8 cellular contexts compared by ENCODE assay signal in the genomic region with DNA sequence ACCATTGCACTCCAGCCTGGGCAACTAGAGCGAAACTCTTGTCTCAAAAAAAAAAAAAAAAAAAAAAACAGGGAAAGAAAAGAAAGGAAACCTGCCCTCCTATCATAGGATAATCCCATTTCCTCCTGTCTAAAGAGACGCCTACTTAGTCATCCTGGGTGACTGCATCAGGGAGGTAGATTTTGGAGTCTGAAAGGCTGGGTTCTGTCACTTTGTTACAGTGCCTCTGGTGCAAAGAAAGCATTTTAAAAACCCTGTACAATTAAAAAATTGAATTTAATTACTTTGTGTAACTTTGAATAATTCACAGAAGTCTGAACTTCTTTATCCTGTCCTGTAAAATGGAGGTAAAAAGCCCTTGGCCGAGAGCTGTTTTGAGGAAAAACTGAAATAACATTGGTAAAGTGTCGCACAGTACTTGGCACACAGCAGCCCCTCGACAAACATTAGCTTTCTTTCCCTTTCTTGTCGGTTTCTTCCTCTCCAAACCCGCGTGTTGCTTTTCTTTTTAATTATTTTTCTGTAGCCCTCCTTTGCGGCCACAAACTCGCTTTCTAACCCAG.
A peak's percentile ranks its signal among the peaks of the same experiment; 100 is the strongest.
DNase-seq lines count a peak whose midpoint lies in the region; ATAC-seq and TF ChIP-seq lines count a peak whose summit lies in the region.

No MANE protein-coding gene starts in this region.

- H3K4me3 Mint-ChIP-seq in activated naive CD8-positive, alpha-beta T cell = peak overlapping the region; percentile 98

- H3K27ac ChIP-seq in iPS-20b (ENCODE audit: low read length) (no peak overlapping the region), substantia nigra (ENCODE audit: low read depth, low read length, poor library complexity, severe bottlenecking) (peak overlapping the region; percentile 8)

- H3K27me3 Mint-ChIP-seq in activated naive CD8-positive, alpha-beta T cell = no peaks in the 10 kb centered on the region

- H3K9me3 Mint-ChIP-seq in activated naive CD8-positive, alpha-beta T cell (ENCODE audit: low read depth) = no peaks in the 10 kb centered on the region

- no peaks in the 10 kb centered on the region; the same call in 1 of the 2 replicates for H3K4me1 ChIP-seq in iPS-20b (ENCODE audit: insufficient read depth, low read length)

- H3K9ac ChIP-seq in iPS-20b (ENCODE audit: low read depth, low read length) = peak overlapping the region; percentile 10; the same call in 1 of the 2 replicates

- no peaks in the 10 kb centered on the region for H3K9me3 ChIP-seq in iPS-20b (ENCODE audit: insufficient read depth, low read depth, low read length)

- H3K4me3 ChIP-seq in AG09309 (ENCODE audit: control insufficient read depth, low read depth, low read length) (peak overlapping the region; percentile 68), iPS-20b (ENCODE audit: low read length) (peak overlapping the region; percentile 92)

- no peak for TF ChIP-seq CTCF in AG09309 (IDR thresholded peaks at IDR 0.05; ENCODE audit: control insufficient read depth, insufficient read depth, low read depth, low read length, missing control alignments)

- ATAC-seq in HG03342 (IDR thresholded peaks at IDR 0.05; ENCODE audit: unreplicated experiment) (peak; percentile 2), GM21381 (IDR thresholded peaks at IDR 0.05; ENCODE audit: unreplicated experiment) (no peak), GM18907 (IDR thresholded peaks at IDR 0.05; ENCODE audit: unreplicated experiment) (no peak)

- H3K36me3 ChIP-seq in iPS-20b (ENCODE audit: insufficient read depth, low read depth, low read length) = no peaks in the 10 kb centered on the region

- H3K27ac Mint-ChIP-seq in activated naive CD8-positive, alpha-beta T cell = peak overlapping the region; percentile 99

- peaks cover 2% of the 10 kb centered on the region for H3K36me3 Mint-ChIP-seq in activated naive CD8-positive, alpha-beta T cell

- H3K4me1 Mint-ChIP-seq in activated naive CD8-positive, alpha-beta T cell (ENCODE audit: low read depth) = peaks cover 41% of the 10 kb centered on the region

- no peaks in the 10 kb centered on the region for H3K27me3 ChIP-seq in iPS-20b (ENCODE audit: insufficient read depth, low read length)

- no peak for DNase-seq in AG09309 (ENCODE audit: low read depth)
- no peak for DNase-seq in substantia nigra (lab: John Stamatoyannopoulos, UW)
- DNase-seq in cerebellar nuclear complex (lab: John Stamatoyannopoulos, UW) = no peak
